Comparison of ENCODE assay signal across 12 cellular contexts in genomic region chr9:88583901-88584596, GRCh38. TPM values are rescaled to one million over a fixed set of nuclear protein-coding genes. Genes with fewer than 3 reads are reported as not detected.
A peak's percentile ranks its signal among the peaks of the same experiment; 100 is the strongest.
DNase-seq lines count a peak whose midpoint lies in the region; ATAC-seq, FAIRE-seq and TF ChIP-seq lines count a peak whose summit lies in the region.
"Had no signal": no experiment of that assay in that cellular context is flagged by ENCODE, and none has a peak within 500 bp of the region (broad histone marks: within the 10 kb centered on the region; RNA-seq: fewer than 3 reads in every experiment).

No MANE protein-coding gene starts in this region.

- H2AK9ac ChIP-seq in IMR-90 (replicated peaks; ENCODE audit: low read depth, low read length, poor library complexity): no peak overlapping the region

- H2AFZ ChIP-seq in IMR-90 (replicated peaks; ENCODE audit: low read length, poor library complexity) (no peak overlapping the region), keratinocyte (ENCODE audit: control insufficient read depth, low read length) (peak overlapping the region; percentile 67)

- 50% methylated on average over 2 of the region's 8 CpGs; no CpG with 5 or more reads in 1 of the 2 experiments for WGBS in IMR-90 (ENCODE audit: extremely low coverage in 2 of 2, insufficient read length in 1 of 2), 2 experiments

- H3K23ac ChIP-seq in IMR-90 (ENCODE audit: low read depth, low read length): no peak overlapping the region

- TF ChIP-seq POLR2A in IMR-90 (IDR thresholded peaks at IDR 0.05; ENCODE audit: low read depth, low read length): no peak

- intact Hi-C loops in IMR-90 (cut with micrococcal nuclease): loop anchor here (2.0 kb wide), 1 partner anchor 409 kb away; no protein-coding TSS in a partner anchor

- H3K27ac ChIP-seq in IMR-90 (ENCODE audit: insufficient read depth, low read length) (peak overlapping the region; percentile 60; the same call in 1 of the 2 replicates), keratinocyte (ENCODE audit: control insufficient read depth, insufficient read depth, low read length) (peak overlapping the region; percentile 50)

- CTCF ChIA-PET in IMR-90 (lab: Yijun Ruan, JAX): interaction anchor here (0.8 to 1.2 kb wide), 5 partner anchors 10 to 417 kb away, joined by 3 to 9 read pairs (median 3); no protein-coding TSS in a partner anchor

- no peak overlapping the region for H3K56ac ChIP-seq in IMR-90 (ENCODE audit: extremely low read depth, insufficient read depth, low read length)

- no peak overlapping the region for H3K4me3 Mint-ChIP-seq in activated T-cell treated with anti-CD3 and anti-CD28 coated beads, Interleukin-2, amount 50 U/mL, for 4 hours
- H3K4me3 Mint-ChIP-seq in natural killer cell treated with Interleukin-12 subunit alpha and Interleukin-12 subunit beta and Interleukin-15 and Interleukin-18, amount 100 ng/mL, for 72 hours: no peak overlapping the region

- peaks cover 5% of the 10 kb centered on the region for H3K9me3 Mint-ChIP-seq in activated T-cell treated with anti-CD3 and anti-CD28 coated beads, Interleukin-2, amount 50 U/mL, for 4 hours
- no peaks in the 10 kb centered on the region for H3K9me3 Mint-ChIP-seq in natural killer cell treated with Interleukin-12 subunit alpha and Interleukin-12 subunit beta and Interleukin-15 and Interleukin-18, amount 100 ng/mL, for 72 hours

- H2BK20ac ChIP-seq in IMR-90 (ENCODE audit: low read depth, low read length): peak overlapping the region; percentile 57; the same call in 1 of the 2 replicates

- peak overlapping the region; percentile 70 for H3K4ac ChIP-seq in IMR-90 (ENCODE audit: low read depth, low read length)

- H3K36me3 ChIP-seq in IMR-90 (ENCODE audit: control insufficient read depth, insufficient read depth, low read length): no peaks in the 10 kb centered on the region
- no peaks in the 10 kb centered on the region for H3K36me3 ChIP-seq in keratinocyte (ENCODE audit: control insufficient read depth in 2 of 2, extremely low read depth in 1 of 2, insufficient read depth in 2 of 2, low read length in 2 of 2)

- in situ Hi-C loops in IMR-90 (cut with MboI; ENCODE audit: low sequenced_read_pairs) (no loop called here), astrocyte of the spinal cord (cut with HindIII; ENCODE audit: low sequenced_read_pairs) (no loop called here)

- peak overlapping the region; percentile 8; the same call in 1 of the 2 replicates for H4K5ac ChIP-seq in IMR-90 (ENCODE audit: low read depth, low read length)

- no peaks in the 10 kb centered on the region for H4K20me1 ChIP-seq in IMR-90 (ENCODE audit: insufficient read depth, low read length)
- no peaks in the 10 kb centered on the region for H4K20me1 ChIP-seq in keratinocyte (ENCODE audit: control insufficient read depth, extremely low read depth, insufficient read depth, low read length)

- H2BK5ac ChIP-seq in IMR-90 (ENCODE audit: low read depth, low read length, poor library complexity, severe bottlenecking): peak overlapping the region; percentile 26

- H3K4me2 ChIP-seq in IMR-90 (ENCODE audit: low read depth, low read length) (peak overlapping the region; percentile 30), keratinocyte (ENCODE audit: control insufficient read depth, extremely low read depth, insufficient read depth, low read depth, low read length) (peak overlapping the region; percentile 74)

- POLR2A ChIA-PET in IMR-90 (lab: Charles Lee; ENCODE audit: unreplicated experiment): no interaction called here

- peak; percentile 34 for DNase-seq in AG09309 (ENCODE audit: low read depth)
- DNase-seq in IMR-90: peak; percentile 85
- DNase-seq in astrocyte of the spinal cord (ENCODE audit: low read depth, low spot score): peak; percentile 57
- peak; percentile 48 for DNase-seq in keratinocyte (ENCODE audit: low read depth, low spot score)
- DNase-seq in activated T-cell treated with anti-CD3 and anti-CD28 coated beads, Interleukin-2, amount 50 U/mL, for 4 hours: no peak
- DNase-seq in T-helper 9 cell: no peak
- no peak for DNase-seq in stimulated activated CD4-positive, alpha-beta T cell treated with anti-CD3 and anti-CD28 coated beads, Interleukin-4, amount 100 ng/mL, for 4 hours
- no peak for DNase-seq in natural killer cell treated with Interleukin-12 subunit alpha and Interleukin-12 subunit beta and Interleukin-15 and Interleukin-18, amount 100 ng/mL, for 72 hours (ENCODE audit: low spot score)
- DNase-seq: activated naive CD4-positive, alpha-beta T cell treated with Interleukin-2 at 50 U/mL for 16 hours; NCI-H2081; stimulated activated naive CD4-positive, alpha-beta T cell had no signal

- H2BK120ac ChIP-seq in IMR-90 (ENCODE audit: low read depth, low read length): peak overlapping the region; percentile 49

- no peak overlapping the region for H2BK15ac ChIP-seq in IMR-90 (ENCODE audit: low read depth, low read length)

- H3K79me1 ChIP-seq in IMR-90 (ENCODE audit: low read depth in 1 of 2, low read length in 2 of 2): 0 out of 4 replicates have a peak, but pooled peaks cover 0 to 4% of the 10 kb centered on the region in 2 experiments

- H3K4me3 ChIP-seq in AG09309 (ENCODE audit: control insufficient read depth, low read depth, low read length): no peak overlapping the region
- no peak overlapping the region for H3K4me3 ChIP-seq in IMR-90 (ENCODE audit: insufficient read depth, low read depth, low read length)
- no peak overlapping the region for H3K4me3 ChIP-seq in astrocyte of the spinal cord (ENCODE audit: low read depth, low read length)
- H3K4me3 ChIP-seq in keratinocyte (ENCODE audit: control insufficient read depth in 2 of 3, extremely low read depth in 1 of 3, insufficient read depth in 2 of 3, low read depth in 1 of 3, low read length in 3 of 3): peak overlapping the region; percentile 7 to 56 (median 47)

- H3K27me3 Mint-ChIP-seq in activated T-cell treated with anti-CD3 and anti-CD28 coated beads, Interleukin-2, amount 50 U/mL, for 4 hours (ENCODE audit: low read depth): peaks cover 3% of the 10 kb centered on the region
- H3K27me3 Mint-ChIP-seq in natural killer cell treated with Interleukin-12 subunit alpha and Interleukin-12 subunit beta and Interleukin-15 and Interleukin-18, amount 100 ng/mL, for 72 hours: peaks cover 8 to 19% of the 10 kb centered on the region in 2 donors

- peak; percentile 83 for ATAC-seq in IMR-90 (ENCODE audit: low read depth)
- no peak for ATAC-seq in activated T-cell treated with anti-CD3 and anti-CD28 coated beads, Interleukin-2, amount 50 U/mL, for 4 hours
- no peak for ATAC-seq in natural killer cell treated with Interleukin-12 subunit alpha and Interleukin-12 subunit beta and Interleukin-15 and Interleukin-18, amount 100 ng/mL, for 72 hours

- TF ChIP-seq RAD21 in IMR-90 (IDR thresholded peaks at IDR 0.05; ENCODE audit: low read length): peak; percentile 20; the same call in 1 of the 2 replicates

- H4K91ac ChIP-seq in IMR-90 (ENCODE audit: insufficient read depth, low read depth, low read length): peak overlapping the region; percentile 21; the same call in 1 of the 2 replicates

- H3K36me3 Mint-ChIP-seq in activated T-cell treated with anti-CD3 and anti-CD28 coated beads, Interleukin-2, amount 50 U/mL, for 4 hours (ENCODE audit: insufficient read depth): no peaks in the 10 kb centered on the region
- H3K36me3 Mint-ChIP-seq in natural killer cell treated with Interleukin-12 subunit alpha and Interleukin-12 subunit beta and Interleukin-15 and Interleukin-18, amount 100 ng/mL, for 72 hours: no peaks in the 10 kb centered on the region

- H3K9me3 ChIP-seq in IMR-90 (ENCODE audit: control insufficient read depth, insufficient read depth, low read length) (no peaks in the 10 kb centered on the region), keratinocyte (ENCODE audit: control insufficient read depth, low read depth, low read length) (no peaks in the 10 kb centered on the region)

- H4K8ac ChIP-seq in IMR-90 (ENCODE audit: low read depth in 2 of 2, low read length in 2 of 2): peak overlapping the region in 1 of 2 experiments; percentile 66; a peak in 2 of 4 replicates

- H3K18ac ChIP-seq in IMR-90 (ENCODE audit: low read depth, low read length): peak overlapping the region; percentile 42; the same call in 1 of the 2 replicates

- no peaks in the 10 kb centered on the region for H3K79me2 ChIP-seq in keratinocyte (ENCODE audit: control insufficient read depth, insufficient read depth, low read length)

- peak overlapping the region; percentile 49 for H3K14ac ChIP-seq in IMR-90 (replicated peaks; ENCODE audit: low read depth, low read length)

- H3K9ac ChIP-seq in IMR-90 (ENCODE audit: low read depth, low read length): no peak overlapping the region
- H3K9ac ChIP-seq in keratinocyte (ENCODE audit: control insufficient read depth, extremely low read depth, insufficient read depth, low read length): peak overlapping the region; percentile 24

- H3K9me1 ChIP-seq in IMR-90 (ENCODE audit: insufficient read depth, low read length) (0 out of 2 replicates have a peak, but pooled peaks cover 7% of the 10 kb centered on the region), keratinocyte (ENCODE audit: control insufficient read depth, extremely low read depth, insufficient read depth, low read length) (no peaks in the 10 kb centered on the region)

- H3K27me3 ChIP-seq in IMR-90 (ENCODE audit: control insufficient read depth, insufficient read depth, low read length) (no peaks in the 10 kb centered on the region), keratinocyte (ENCODE audit: control insufficient read depth, extremely low read depth, insufficient read depth, low read length) (no peaks in the 10 kb centered on the region)

- H3K27ac Mint-ChIP-seq in natural killer cell treated with Interleukin-12 subunit alpha and Interleukin-12 subunit beta and Interleukin-15 and Interleukin-18, amount 100 ng/mL, for 72 hours: no peak overlapping the region

- H3K4me1 Mint-ChIP-seq in activated T-cell treated with anti-CD3 and anti-CD28 coated beads, Interleukin-2, amount 50 U/mL, for 4 hours (ENCODE audit: low read depth): peaks cover 10% of the 10 kb centered on the region
- H3K4me1 Mint-ChIP-seq in natural killer cell treated with Interleukin-12 subunit alpha and Interleukin-12 subunit beta and Interleukin-15 and Interleukin-18, amount 100 ng/mL, for 72 hours (ENCODE audit: low read depth in 2 of 2): peaks cover 0 to 3% of the 10 kb centered on the region in 2 donors

- FAIRE-seq in keratinocyte (lab: Jason Lieb, UNC): peak; percentile 78
- FAIRE-seq: GM12891 had no signal

- H3K4me1 ChIP-seq in IMR-90 (ENCODE audit: control insufficient read depth, insufficient read depth, low read length) (peaks cover 7% of the 10 kb centered on the region), keratinocyte (ENCODE audit: control insufficient read depth, extremely low read depth, insufficient read depth, low read length) (peaks cover 11% of the 10 kb centered on the region)

- dilution Hi-C loops in IMR-90 (cut with HindIII; ENCODE audit: low sequenced_read_pairs, unreplicated experiment) (no loop called here), keratinocyte (cut with MboI; ENCODE audit: extremely low pct_ligation_motif_present, low sequenced_read_pairs) (no loop called here)

- H2AK5ac ChIP-seq in IMR-90 (ENCODE audit: low read depth, low read length): 0 out of 2 replicates have a peak overlapping the region, but pooled peaks have one; percentile 57

- TF ChIP-seq CTCF in AG09309 (IDR thresholded peaks at IDR 0.05; ENCODE audit: control insufficient read depth, insufficient read depth, low read depth, low read length, missing control alignments) (peak; percentile 22), IMR-90 (conservative IDR thresholded peaks at IDR 0.05; ENCODE audit: low read depth, low read length) (peak; percentile 9; the same call in 1 of the 2 replicates), astrocyte of the spinal cord (IDR thresholded peaks at IDR 0.05; ENCODE audit: low read depth, low read length) (no peak), keratinocyte (optimal IDR thresholded peaks at IDR 0.05 in 1 of 3, IDR thresholded peaks at IDR 0.05 in 1 of 3, conservative IDR thresholded peaks at IDR 0.05 in 1 of 3; ENCODE audit: extremely low read depth in 1 of 3, insufficient read depth in 2 of 3, low read length in 3 of 3) (peak in 1 of 3 experiments; percentile 6)

- no TSS peak for BruUV-seq in IMR-90 (replicated peaks; lab: Mats Ljungman, UMichigan)

RNA-seq across cellular contexts. Expression of gene NXNL2, which starts 49.1 kb away (rescaled TPM):
- 3.2 and 4.7 TPM in 2 replicates for total RNA-seq in IMR-90 (2012; rRNA removed)
- 6.4 and 9.1 TPM in 2 replicates for polyA plus RNA-seq in IMR-90 (2012; rRNA removed)
- 12.3 and 16.6 TPM in 2 replicates for polyA plus RNA-seq in IMR-90 (2012; cell fraction: cytosol; rRNA removed)
- polyA plus RNA-seq in IMR-90 (2012; cell fraction: nucleus; rRNA removed; ENCODE audit: low replicate concordance): 5.2 and 20.4 TPM in 2 replicates
- polyA plus RNA-seq in keratinocyte: 0.17 to 0.33 TPM (median 0.26 TPM) in 3 replicates
- not detected for polyA plus RNA-seq in keratinocyte (2011; ENCODE audit: low read depth)
- polyA plus RNA-seq in keratinocyte (2011; cell fraction: cytosol; rRNA removed): 0.23 and 0.48 TPM in 2 replicates
- 0.60 and 0.80 TPM in 2 replicates for polyA plus RNA-seq in keratinocyte (2011; cell fraction: nucleus; rRNA removed)
- polyA plus RNA-seq in keratinocyte (2012; ENCODE audit: low replicate concordance): 0.18 TPM in 1 of 2 replicates, not detected in the other
- polyA minus RNA-seq in keratinocyte: not detected in 3 replicates
- not detected for polyA minus RNA-seq in keratinocyte (2011; cell fraction: cytosol; rRNA and poly(A)+ RNA removed)
- not detected in 2 replicates for polyA minus RNA-seq in keratinocyte (2011; cell fraction: nucleus; rRNA and poly(A)+ RNA removed)
- not detected for total RNA-seq in activated T-cell treated with anti-CD3 and anti-CD28 coated beads, Interleukin-2, amount 50 U/mL, for 4 hours
- total RNA-seq in natural killer cell treated with Interleukin-12 subunit alpha and Interleukin-12 subunit beta and Interleukin-15 and Interleukin-18, amount 100 ng/mL, for 72 hours: not detected

Comparison
In these comparisons a context has a peak if more than half of its experiments do, and no peak if none do; other contexts are left out.
1. DNase-seq: peak in AG09309 (single experiment), IMR-90 (single experiment), astrocyte of the spinal cord (single experiment) and keratinocyte (single experiment); none in activated T-cell treated with anti-CD3 and anti-CD28 coated beads, Interleukin-2, amount 50 U/mL, for 4 hours (single experiment), T-helper 9 cell (single experiment), stimulated activated CD4-positive, alpha-beta T cell treated with anti-CD3 and anti-CD28 coated beads, Interleukin-4, amount 100 ng/mL, for 4 hours (0 of 2) and natural killer cell treated with Interleukin-12 subunit alpha and Interleukin-12 subunit beta and Interleukin-15 and Interleukin-18, amount 100 ng/mL, for 72 hours (single experiment).
2. H3K4me3 ChIP-seq: peak in keratinocyte (3 of 3); none in AG09309 (single experiment), IMR-90 (single experiment) and astrocyte of the spinal cord (single experiment).